12 cellular contexts compared by ENCODE assay signal in genomic region chr9:2023042-2023441, GRCh38. TPM values are rescaled to one million over a fixed set of nuclear protein-coding genes. Genes with fewer than 3 reads are reported as not detected.
DNase-seq lines count a peak whose midpoint lies in the region; ATAC-seq, FAIRE-seq and TF ChIP-seq lines count a peak whose summit lies in the region.
"Had no signal": no experiment of that assay in that cellular context is flagged by ENCODE, and none has a peak within 500 bp of the region (broad histone marks: within the 10 kb centered on the region; RNA-seq: fewer than 3 reads in every experiment).

No MANE protein-coding gene starts in this region.

- 73% methylated on average over 3 of the region's 3 CpGs; no CpG with 5 or more reads in 1 of the 2 experiments for WGBS in H1 (ENCODE audit: extremely low coverage in 1 of 2, insufficient coverage in 1 of 2, insufficient read length in 1 of 2, insufficient replicate concordance in 2 of 2, low coverage in 1 of 2, low lambda C conversion rate in 2 of 2, missing lambda C conversion rate in 1 of 2), 2 experiments
- WGBS in trophoblast cell (ENCODE audit: extremely low coverage, insufficient coverage, insufficient read length) = no CpG with 5 or more reads among the region's 3 CpGs
- WGBS in right lobe of liver (ENCODE audit: insufficient coverage, low coverage, low lambda C conversion rate, missing lambda C conversion rate) = 43% methylated on average over 3 of the region's 3 CpGs

- no peaks in the 10 kb centered on the region for H3K9me2 ChIP-seq in Loucy (replicated peaks; ENCODE audit: low read depth, low read length)

- H3K14ac ChIP-seq in H1 (ENCODE audit: insufficient read length) = no peak overlapping the region
- peak overlapping the region; percentile 89 for H3K14ac ChIP-seq in trophoblast cell (ENCODE audit: low read length)

- intact Hi-C loops in right lobe of liver (cut with DNase I) = no loop called here

- no peak overlapping the region for H3K4ac ChIP-seq in H1 (replicated peaks; ENCODE audit: insufficient read length, low read depth, low read length)
- peak overlapping the region; percentile 97 for H3K4ac ChIP-seq in trophoblast cell (ENCODE audit: low read depth, low read length)

- H2BK5ac ChIP-seq in H1 (ENCODE audit: low read depth, low read length) (no peak overlapping the region), trophoblast cell (ENCODE audit: low read depth, low read length, poor library complexity) (peak overlapping the region; percentile 73)

- no peak overlapping the region for H4K5ac ChIP-seq in H1 (ENCODE audit: insufficient read length, low read depth, low read length)

- H3K4me1 Mint-ChIP-seq in CD8-positive, alpha-beta memory T cell = peaks cover 98 to 100% (median 100%) of the 10 kb centered on the region in 3 donors

- peaks cover 83% of the 10 kb centered on the region for H3K79me2 ChIP-seq in Loucy (ENCODE audit: insufficient read depth, low read length)
- no peaks in the 10 kb centered on the region for H3K79me2 ChIP-seq in H1 (ENCODE audit: control insufficient read depth in 1 of 2, insufficient read depth in 2 of 2, low read length in 2 of 2)
- H3K79me2 ChIP-seq in trophoblast cell (ENCODE audit: control insufficient read depth, insufficient read depth, low read length, poor library complexity) = peaks cover 18% of the 10 kb centered on the region

- H3K27ac ChIP-seq in CD8-positive, alpha-beta memory T cell (ENCODE audit: low read depth, low read length) = peak overlapping the region; percentile 32
- H3K27ac ChIP-seq in H1 (ENCODE audit: low read depth, low read length) (no peak overlapping the region), trophoblast cell (ENCODE audit: low read depth, low read length) (peak overlapping the region; percentile 48), right lobe of liver (no peak overlapping the region)

- no peak overlapping the region for H4K12ac ChIP-seq in trophoblast cell (ENCODE audit: low read depth, low read length)

- H3K4me3 Mint-ChIP-seq in CD8-positive, alpha-beta memory T cell = peak overlapping the region; percentile 57 to 80 (median 69)

- H2AK5ac ChIP-seq in H1 (ENCODE audit: low read depth, low read length) (no peak overlapping the region), trophoblast cell (ENCODE audit: low read length) (peak overlapping the region; percentile 93)

- no peak for DNase-seq in CD8-positive, alpha-beta memory T cell
- DNase-seq in H1 (ENCODE audit: low read depth in 1 of 2, low spot score in 2 of 2) (no peak), trophoblast cell (no peak), iPS-NIHi7 (ENCODE audit: extremely low spot score) (no peak), right lobe of liver (no peak), NCI-H526 treated with DMSO at 0.1 percent for 48 hours (lab: John Stamatoyannopoulos, UW) (no peak)
- DNase-seq: activated CD4-positive, alpha-beta T cell treated with anti-CD3 and anti-CD28 coated beads for 1 hour; DMS 273 treated with DMSO at 0.1 percent for 48 hours; NCI-H1048 had no signal

- ATAC-seq in right lobe of liver (no peak), GM18517 (IDR thresholded peaks at IDR 0.05; ENCODE audit: unreplicated experiment) (no peak)
- ATAC-seq: HCT116 had no signal

- H3K36me3 ChIP-seq in CD8-positive, alpha-beta memory T cell (ENCODE audit: insufficient read depth, low read length) = no peaks in the 10 kb centered on the region
- H3K36me3 ChIP-seq in Loucy (ENCODE audit: insufficient read depth, low read length) (no peaks in the 10 kb centered on the region), H1 (ENCODE audit: control insufficient read depth in 2 of 4, insufficient read depth in 4 of 4, low read length in 3 of 4) (no peaks in the 10 kb centered on the region), trophoblast cell (ENCODE audit: control insufficient read depth in 1 of 2, insufficient read depth in 2 of 2, low read length in 2 of 2) (peaks cover 0 to 3% of the 10 kb centered on the region in 2 experiments), right lobe of liver (no peaks in the 10 kb centered on the region)

- no peaks in the 10 kb centered on the region for H3K9me3 Mint-ChIP-seq in CD8-positive, alpha-beta memory T cell

- H3K4me2 ChIP-seq in Loucy (ENCODE audit: low read depth, low read length, poor library complexity, severe bottlenecking) (peak overlapping the region; percentile 94), H1 (ENCODE audit: insufficient read depth in 1 of 2, low read depth in 2 of 2, low read length in 2 of 2) (no peak overlapping the region), trophoblast cell (ENCODE audit: low read length) (peak overlapping the region; percentile 46)

- peak overlapping the region; percentile 9 for H3K9ac ChIP-seq in Loucy (ENCODE audit: low read depth, low read length, poor library complexity, severe bottlenecking)
- no peak overlapping the region for H3K9ac ChIP-seq in H1 (replicated peaks in 1 of 4; ENCODE audit: extremely low read depth in 1 of 4, low read depth in 3 of 4, low read length in 3 of 4)
- peak overlapping the region; percentile 22 for H3K9ac ChIP-seq in trophoblast cell (ENCODE audit: low read length)

- peaks cover 0 to 6% (median 0%) of the 10 kb centered on the region in 3 donors for H3K36me3 Mint-ChIP-seq in CD8-positive, alpha-beta memory T cell

- H3K56ac ChIP-seq in H1 (replicated peaks; ENCODE audit: insufficient read length, low read depth, low read length) = no peak overlapping the region

- H4K91ac ChIP-seq in H1 (replicated peaks; ENCODE audit: insufficient read length, low read length) = no peak overlapping the region
- H4K91ac ChIP-seq in trophoblast cell (ENCODE audit: low read depth, low read length) = peak overlapping the region; percentile 70

- POLR2A ChIA-PET in CD8-positive, alpha-beta memory T cell (lab: Charles Lee) = interaction anchor here (1.4 kb wide), 1 partner anchor 8 kb away, joined by 5 read pairs; the partner anchor contains the start of gene SMARCA2
- POLR2A ChIA-PET in H1 (lab: Charles Lee; ENCODE audit: partially characterized antibody) = interaction anchor here (0.6 kb wide), 1 partner anchor 16 kb away, joined by 3 read pairs; no protein-coding TSS in a partner anchor

- H3K18ac ChIP-seq in H1 (ENCODE audit: extremely low read depth, low read length) (no peak overlapping the region), trophoblast cell (ENCODE audit: low read length) (peak overlapping the region; percentile 87)

- H3K4me1 ChIP-seq in CD8-positive, alpha-beta memory T cell (ENCODE audit: insufficient read depth, low read length) = peaks cover 98% of the 10 kb centered on the region
- H3K4me1 ChIP-seq in Loucy (ENCODE audit: insufficient read depth, low read length, poor library complexity, severe bottlenecking) (peaks cover 96% of the 10 kb centered on the region), H1 (replicated peaks in 1 of 4; ENCODE audit: control insufficient read depth in 3 of 4, insufficient read depth in 4 of 4, low read length in 3 of 4) (peaks cover 4 to 18% (median 13%) of the 10 kb centered on the region in 4 experiments; a peak in 6 of 7 replicates), trophoblast cell (ENCODE audit: control insufficient read depth in 1 of 2, insufficient read depth in 2 of 2, low read length in 2 of 2) (peaks cover 24 to 35% of the 10 kb centered on the region in 2 experiments), right lobe of liver (peaks cover 0 to 44% (median 8%) of the 10 kb centered on the region in 4 donors)

- no peaks in the 10 kb centered on the region for H3K27me3 Mint-ChIP-seq in CD8-positive, alpha-beta memory T cell

- CTCF ChIA-PET in CD8-positive, alpha-beta memory T cell (lab: Charles Lee) = interaction anchor here (1.0 to 1.3 kb wide), 2 partner anchors 21 to 30 kb away, joined by 3 to 4 read pairs; no protein-coding TSS in a partner anchor
- CTCF ChIA-PET in H1 (lab: Charles Lee; ENCODE audit: partially characterized antibody) = interaction anchor here (0.9 to 1.1 kb wide), 2 partner anchors 64 to 83 kb away, joined by 3 to 4 read pairs; no protein-coding TSS in a partner anchor

- no peak overlapping the region for H2BK15ac ChIP-seq in H1 (ENCODE audit: low read length)

- peak overlapping the region; percentile 87 to 97 (median 94) for H3K27ac Mint-ChIP-seq in CD8-positive, alpha-beta memory T cell

- no peak overlapping the region for H4K8ac ChIP-seq in H1 (ENCODE audit: extremely low read depth, insufficient read depth, low read length)
- peak overlapping the region; percentile 66 for H4K8ac ChIP-seq in trophoblast cell (ENCODE audit: low read depth, low read length)

- H2BK12ac ChIP-seq in H1 (ENCODE audit: low read depth, low read length) (no peak overlapping the region; the same call in 1 of the 2 replicates), trophoblast cell (ENCODE audit: low read length) (peak overlapping the region; percentile 84)

- H2AFZ ChIP-seq in Loucy (ENCODE audit: low read length) = no peak overlapping the region
- no peak overlapping the region for H2AFZ ChIP-seq in H1 (ENCODE audit: low read length)
- H2AFZ ChIP-seq in trophoblast cell (ENCODE audit: insufficient read depth, low read length, poor library complexity) = no peak overlapping the region

- H3K27me3 ChIP-seq in CD8-positive, alpha-beta memory T cell (ENCODE audit: insufficient read depth, low read length, poor library complexity, severe bottlenecking) = no peaks in the 10 kb centered on the region
- H3K27me3 ChIP-seq in Loucy (ENCODE audit: insufficient read depth, low read length, poor library complexity, severe bottlenecking) (no peaks in the 10 kb centered on the region), H1 (replicated peaks in 1 of 4; ENCODE audit: control insufficient read depth in 3 of 4, extremely low read depth in 1 of 4, insufficient read depth in 3 of 4, low read length in 3 of 4) (peaks cover 0 to 14% (median 10%) of the 10 kb centered on the region in 4 experiments; a peak in 6 of 7 replicates), trophoblast cell (ENCODE audit: insufficient read depth, low read length) (no peaks in the 10 kb centered on the region), right lobe of liver (no peaks in the 10 kb centered on the region)

- H3F3A ChIP-seq in Loucy (ENCODE audit: low read depth) = peaks cover 26% of the 10 kb centered on the region

- H3K9me3 ChIP-seq in CD8-positive, alpha-beta memory T cell (ENCODE audit: low read length) = no peaks in the 10 kb centered on the region
- H3K9me3 ChIP-seq in Loucy (ENCODE audit: insufficient read depth, low read depth, low read length) = no peaks in the 10 kb centered on the region
- H3K9me3 ChIP-seq in H1 (ENCODE audit: insufficient read depth in 2 of 2, low read depth in 1 of 2, low read length in 1 of 2) = no peaks in the 10 kb centered on the region
- H3K9me3 ChIP-seq in trophoblast cell (ENCODE audit: insufficient read depth, low read depth, low read length) = no peaks in the 10 kb centered on the region
- H3K9me3 ChIP-seq in right lobe of liver = no peaks in the 10 kb centered on the region

- H2BK120ac ChIP-seq in H1 (replicated peaks; ENCODE audit: low read depth, low read length) (no peak overlapping the region), trophoblast cell (ENCODE audit: insufficient read depth, low read length, poor library complexity) (peak overlapping the region; percentile 78)

- TF ChIP-seq POLR2A in H1 (IDR thresholded peaks at IDR 0.05; ENCODE audit: control extremely low read depth in 1 of 2, low read depth in 2 of 2, low read length in 2 of 2) = no peak
- TF ChIP-seq POLR2A in right lobe of liver (IDR thresholded peaks at IDR 0.05) = no peak

- H4K20me1 ChIP-seq in Loucy (ENCODE audit: insufficient read depth, low read length, poor library complexity, severe bottlenecking) (peaks cover 90% of the 10 kb centered on the region), H1 (replicated peaks in 1 of 2; ENCODE audit: control insufficient read depth in 1 of 2, insufficient read depth in 2 of 2, low read length in 2 of 2) (peaks cover 0 to 2% of the 10 kb centered on the region in 2 experiments)

- no peak for TF ChIP-seq CTCF in Loucy (conservative IDR thresholded peaks at IDR 0.05; ENCODE audit: low read length)
- TF ChIP-seq CTCF in H1 (IDR thresholded peaks at IDR 0.05; ENCODE audit: control extremely low read depth in 1 of 3, insufficient read depth in 1 of 3, low read depth in 1 of 3, low read length in 3 of 3) = no peak
- TF ChIP-seq CTCF in right lobe of liver (IDR thresholded peaks at IDR 0.05) = no peak

- peaks cover 3% of the 10 kb centered on the region for H3K23me2 ChIP-seq in H1 (ENCODE audit: low read depth, low read length)

- no peaks in the 10 kb centered on the region for H3K79me1 ChIP-seq in H1 (ENCODE audit: low read depth, low read length)
- peaks cover 14% of the 10 kb centered on the region for H3K79me1 ChIP-seq in trophoblast cell (ENCODE audit: low read length)

- H3K4me3 ChIP-seq in CD8-positive, alpha-beta memory T cell (ENCODE audit: low read length) = peak overlapping the region; percentile 21
- H3K4me3 ChIP-seq in Loucy (ENCODE audit: low read length, poor library complexity, severe bottlenecking) = peak overlapping the region; percentile 52
- H3K4me3 ChIP-seq in H1 (ENCODE audit: extremely low read depth in 1 of 4, insufficient read depth in 2 of 4, low read depth in 3 of 4, low read length in 4 of 4) = no peak overlapping the region
- H3K4me3 ChIP-seq in trophoblast cell (ENCODE audit: low read depth, low read length) = no peak overlapping the region
- H3K4me3 ChIP-seq in right lobe of liver = no peak overlapping the region

- no peak overlapping the region for H2BK20ac ChIP-seq in H1 (ENCODE audit: low read length)

- FAIRE-seq in H1 (lab: Jason Lieb, UNC) = peak; percentile 60

- no peak for TF ChIP-seq EP300 in H1 (IDR thresholded peaks at IDR 0.05; ENCODE audit: borderline replicate concordance in 1 of 2, low read depth in 2 of 2, low read length in 2 of 2)

- no peak overlapping the region for H3K23ac ChIP-seq in H1 (ENCODE audit: insufficient read length)
- no peak overlapping the region for H3K23ac ChIP-seq in trophoblast cell (ENCODE audit: low read length)

- no peak for TF ChIP-seq RAD21 in H1 (IDR thresholded peaks at IDR 0.05 in 1 of 2, conservative IDR thresholded peaks at IDR 0.05 in 1 of 2; ENCODE audit: low read depth in 2 of 2, low read length in 2 of 2)

RNA-seq across cellular contexts. Expression of gene SMARCA2, which starts 7.9 kb away (rescaled TPM):
- 100 to 1,000 TPM; 145 to 156 TPM for total RNA-seq in CD8-positive, alpha-beta memory T cell
- polyA plus RNA-seq in CD8-positive, alpha-beta memory T cell = 56.7 TPM
- total RNA-seq in H1 (2021; fragmentation: NEBNext Ultra II Directional; extraction: Animal tissue kit (Norgen Biotek cat#: 25700)) = 21.7 and 22.3 TPM in 2 replicates
- polyA plus RNA-seq in H1 (2011; rRNA removed) = 6.3 and 12.5 TPM in 2 replicates
- 11.2 TPM for polyA plus RNA-seq in H1 (2011; cell fraction: cytosol; rRNA removed)
- 19.0 TPM for polyA plus RNA-seq in H1 (2011; cell fraction: nucleus; rRNA removed)
- 6.6 to 11.1 TPM (median 7.8 TPM) in 4 replicates for polyA plus RNA-seq in H1 (2012, experiment 1 of 2)
- 0.94 TPM for polyA plus RNA-seq in H1 (2012, experiment 2 of 2)
- polyA plus RNA-seq in H1 (2013, experiment 1 of 2) = 6.7 TPM
- 6.6 TPM for polyA plus RNA-seq in H1 (2013, experiment 2 of 2)
- polyA minus RNA-seq in H1 (2011; rRNA and poly(A)+ RNA removed) = 18.7 and 32.7 TPM in 2 replicates
- polyA minus RNA-seq in H1 (2011; cell fraction: cytosol; rRNA and poly(A)+ RNA removed) = 20.0 TPM
- polyA minus RNA-seq in H1 (2011; cell fraction: nucleus; rRNA and poly(A)+ RNA removed) = 37.5 TPM
- 70.8 and 75.1 TPM in 2 replicates for polyA plus RNA-seq in trophoblast cell (2013)
- total RNA-seq in right lobe of liver = 10 to 100 TPM; 46.2 to 97.8 (median 62.4) TPM

Comparison
In these comparisons a context has a peak if more than half of its experiments do, and no peak if none do; other contexts are left out.
1. H3K27ac ChIP-seq: peak in CD8-positive, alpha-beta memory T cell (single experiment) and trophoblast cell (single experiment); none in H1 (single experiment) and right lobe of liver (0 of 3).
2. H3K4me3 ChIP-seq: peak in CD8-positive, alpha-beta memory T cell (single experiment) and Loucy (single experiment); none in H1 (0 of 4), trophoblast cell (single experiment) and right lobe of liver (0 of 3).
3. H3K4me2 ChIP-seq: peak in Loucy (single experiment) and trophoblast cell (single experiment); none in H1 (0 of 2).
4. H3K9ac ChIP-seq: peak in Loucy (single experiment) and trophoblast cell (single experiment); none in H1 (0 of 4).